7 cellular contexts compared by ENCODE assay signal in genomic region chr7:30596043-30596641, GRCh38. TPM values are rescaled to one million over a fixed set of nuclear protein-coding genes. Genes with fewer than 3 reads are reported as not detected.
DNase-seq lines count a peak whose midpoint lies in the region; ATAC-seq, FAIRE-seq and TF ChIP-seq lines count a peak whose summit lies in the region.

No MANE protein-coding gene starts in this region.

- peak overlapping the region; percentile 65 for H3K4me2 ChIP-seq in neural cell (ENCODE audit: low read length)

- H3K36me3 ChIP-seq in neural cell (ENCODE audit: insufficient read depth, low read length): peaks cover 3% of the 10 kb centered on the region

- H3K4me3 ChIP-seq in epithelial cell of esophagus (ENCODE audit: low read length): peak overlapping the region; percentile 92
- peak overlapping the region; percentile 95 for H3K4me3 ChIP-seq in neural cell (ENCODE audit: low read length)

- CTCF ChIA-PET in T-cell (lab: Charles Lee): interaction anchor here in 1 of 2 donors (0.8 kb wide), 1 partner anchor 143 kb away, joined by 3 read pairs; no protein-coding TSS in a partner anchor

- H3K27me3 ChIP-seq in neural cell (ENCODE audit: insufficient read depth, low read depth, low read length): no peaks in the 10 kb centered on the region

- H3K4me3 Mint-ChIP-seq in T-cell: peak overlapping the region; percentile 98 to 100 (median 99)

- peak overlapping the region in 1 of 2 donors; percentile 100 for H3K27ac Mint-ChIP-seq in T-cell

- no peak overlapping the region for H2AFZ ChIP-seq in neural cell (ENCODE audit: low read depth, low read length)

- no peaks in the 10 kb centered on the region for H3K9me2 ChIP-seq in neural cell (ENCODE audit: insufficient read depth, low read length)

- H3K36me3 Mint-ChIP-seq in T-cell: peaks cover 23% of the 10 kb centered on the region

- H3K79me2 ChIP-seq in neural cell (replicated peaks; ENCODE audit: insufficient read depth, low read length): peaks cover 45% of the 10 kb centered on the region

- DNase-seq in DMS79 treated with DMSO at 0.1 percent for 48 hours (lab: John Stamatoyannopoulos, UW) (peak; percentile 31), HTR-8/SVneo (ENCODE audit: insufficient read length, low spot score) (peak; percentile 13), T-cell (no peak), epithelial cell of esophagus (ENCODE audit: low read depth) (peak; percentile 70), islet precursor cell (no peak)

- TF ChIP-seq EP300 in neural cell (conservative IDR thresholded peaks at IDR 0.05; ENCODE audit: poor library complexity, severe bottlenecking): no peak

- TF ChIP-seq CTCF in epithelial cell of esophagus (IDR thresholded peaks at IDR 0.05; ENCODE audit: insufficient read depth, low read depth, low read length, missing control alignments) (peak; percentile 18), neural cell (IDR thresholded peaks at IDR 0.05; ENCODE audit: poor library complexity, severe bottlenecking) (no peak)

- no peak for TF ChIP-seq RAD21 in neural cell (conservative IDR thresholded peaks at IDR 0.05)

- peak overlapping the region; percentile 91 for H3K9ac ChIP-seq in neural cell (ENCODE audit: low read length)

- no peaks in the 10 kb centered on the region for H3K27me3 Mint-ChIP-seq in T-cell

- FAIRE-seq in HTR-8/SVneo (lab: Jason Lieb, UNC): no peak

- no peaks in the 10 kb centered on the region for H4K20me1 ChIP-seq in neural cell (ENCODE audit: insufficient read depth)

- POLR2A ChIA-PET in T-cell (lab: Charles Lee): interaction anchor here in 1 of 2 donors (0.6 kb wide), 1 partner anchor 9 kb away, joined by 3 read pairs; no protein-coding TSS in a partner anchor

- no peaks in the 10 kb centered on the region for H3K9me3 ChIP-seq in neural cell (ENCODE audit: low read length)

- ATAC-seq in T-cell (replicated peaks in 1 of 4): no peak
- no peak for ATAC-seq in GM21360 (IDR thresholded peaks at IDR 0.05; ENCODE audit: unreplicated experiment)

- peaks cover 64 to 73% (median 70%) of the 10 kb centered on the region in 3 donors for H3K4me1 Mint-ChIP-seq in T-cell

- peaks cover 7% of the 10 kb centered on the region for H3F3A ChIP-seq in neural cell (ENCODE audit: insufficient read depth, low read length, poor library complexity, severe bottlenecking)

- no peaks in the 10 kb centered on the region for H3K9me3 Mint-ChIP-seq in T-cell

- H3K27ac ChIP-seq in neural cell (ENCODE audit: low read length): peak overlapping the region; percentile 94

TF ChIP-seq in neural cell, 6 proteins besides CTCF, POLR2A, EP300 and RAD21:
- TF ChIP-seq EZH2 (IDR thresholded peaks at IDR 0.05; ENCODE audit: borderline replicate concordance, insufficient read depth, low read length, poor library complexity, severe bottlenecking) (no peak), MXI1 (conservative IDR thresholded peaks at IDR 0.05; ENCODE audit: poor library complexity, severe bottlenecking) (no peak), TAF1 (IDR thresholded peaks at IDR 0.05; ENCODE audit: low read depth) (no peak), POLR2AphosphoS5 (IDR thresholded peaks at IDR 0.05) (no peak), REST (IDR thresholded peaks at IDR 0.05; ENCODE audit: borderline replicate concordance) (no peak), SMC3 (conservative IDR thresholded peaks at IDR 0.05; ENCODE audit: poor library complexity) (no peak)

RNA-seq across cellular contexts. Expression of gene GARS1, which starts 1.5 kb away (rescaled TPM):
- 100 to 1,000 TPM in 4 of 5 donors, 10 to 100 TPM in 1; 78.8 to 121 (median 114) TPM for total RNA-seq in T-cell
- 90.8 and 99.1 TPM in 2 replicates for polyA plus RNA-seq in neural cell
- polyA minus RNA-seq in neural cell: 71.3 and 111 TPM in 2 replicates

Comparison
In these comparisons a context has a peak if more than half of its experiments do, and no peak if none do; other contexts are left out.
1. DNase-seq: peak in DMS79 treated with DMSO at 0.1 percent for 48 hours (single experiment), HTR-8/SVneo (single experiment) and epithelial cell of esophagus (single experiment); none in T-cell (0 of 34) and islet precursor cell (single experiment).